In the genomic region with DNA sequence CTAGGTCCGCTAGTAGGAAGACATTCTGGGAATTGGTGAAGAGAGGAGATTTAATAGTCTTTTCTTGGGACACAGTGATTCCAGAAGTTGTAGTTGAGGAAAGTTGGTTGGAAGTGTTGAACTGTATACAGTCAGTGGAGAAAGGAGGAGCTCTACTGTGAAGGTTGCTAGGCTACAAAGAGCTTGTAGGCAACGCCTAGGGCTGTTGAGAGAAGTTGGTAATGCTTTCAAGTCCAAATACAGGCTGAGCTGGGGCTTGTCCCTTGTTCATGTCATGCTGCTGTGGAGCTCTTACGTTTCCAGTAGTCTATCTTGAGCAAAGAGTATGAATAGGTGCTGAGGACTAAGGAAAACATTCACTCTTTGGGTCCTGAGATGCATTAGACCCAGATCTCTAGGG, we compare ENCODE assay signal across 1 cellular context.
TF ChIP-seq lines count a peak whose summit lies in the region.

No MANE protein-coding gene starts in this region.

TF ChIP-seq in GM12878, 131 proteins besides CTCF, POLR2A, EP300 and RAD21 (continued from another document):
- TF ChIP-seq, protein P1, sequence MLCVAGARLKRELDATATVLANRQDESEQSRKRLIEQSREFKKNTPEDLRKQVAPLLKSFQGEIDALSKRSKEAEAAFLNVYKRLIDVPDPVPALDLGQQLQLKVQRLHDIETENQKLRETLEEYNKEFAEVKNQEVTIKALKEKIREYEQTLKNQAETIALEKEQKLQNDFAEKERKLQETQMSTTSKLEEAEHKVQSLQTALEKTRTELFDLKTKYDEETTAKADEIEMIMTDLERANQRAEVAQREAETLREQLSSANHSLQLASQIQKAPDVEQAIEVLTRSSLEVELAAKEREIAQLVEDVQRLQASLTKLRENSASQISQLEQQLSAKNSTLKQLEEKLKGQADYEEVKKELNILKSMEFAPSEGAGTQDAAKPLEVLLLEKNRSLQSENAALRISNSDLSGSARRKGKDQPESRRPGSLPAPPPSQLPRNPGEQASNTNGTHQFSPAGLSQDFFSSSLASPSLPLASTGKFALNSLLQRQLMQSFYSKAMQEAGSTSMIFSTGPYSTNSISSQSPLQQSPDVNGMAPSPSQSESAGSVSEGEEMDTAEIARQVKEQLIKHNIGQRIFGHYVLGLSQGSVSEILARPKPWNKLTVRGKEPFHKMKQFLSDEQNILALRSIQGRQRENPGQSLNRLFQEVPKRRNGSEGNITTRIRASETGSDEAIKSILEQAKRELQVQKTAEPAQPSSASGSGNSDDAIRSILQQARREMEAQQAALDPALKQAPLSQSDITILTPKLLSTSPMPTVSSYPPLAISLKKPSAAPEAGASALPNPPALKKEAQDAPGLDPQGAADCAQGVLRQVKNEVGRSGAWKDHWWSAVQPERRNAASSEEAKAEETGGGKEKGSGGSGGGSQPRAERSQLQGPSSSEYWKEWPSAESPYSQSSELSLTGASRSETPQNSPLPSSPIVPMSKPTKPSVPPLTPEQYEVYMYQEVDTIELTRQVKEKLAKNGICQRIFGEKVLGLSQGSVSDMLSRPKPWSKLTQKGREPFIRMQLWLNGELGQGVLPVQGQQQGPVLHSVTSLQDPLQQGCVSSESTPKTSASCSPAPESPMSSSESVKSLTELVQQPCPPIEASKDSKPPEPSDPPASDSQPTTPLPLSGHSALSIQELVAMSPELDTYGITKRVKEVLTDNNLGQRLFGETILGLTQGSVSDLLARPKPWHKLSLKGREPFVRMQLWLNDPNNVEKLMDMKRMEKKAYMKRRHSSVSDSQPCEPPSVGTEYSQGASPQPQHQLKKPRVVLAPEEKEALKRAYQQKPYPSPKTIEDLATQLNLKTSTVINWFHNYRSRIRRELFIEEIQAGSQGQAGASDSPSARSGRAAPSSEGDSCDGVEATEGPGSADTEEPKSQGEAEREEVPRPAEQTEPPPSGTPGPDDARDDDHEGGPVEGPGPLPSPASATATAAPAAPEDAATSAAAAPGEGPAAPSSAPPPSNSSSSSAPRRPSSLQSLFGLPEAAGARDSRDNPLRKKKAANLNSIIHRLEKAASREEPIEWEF (IDR thresholded peaks at IDR 0.05; ENCODE audit: insufficient replicate concordance, low read depth, low read length) = no peak
- TF ChIP-seq YY1 (IDR thresholded peaks at IDR 0.05; ENCODE audit: low read depth, low read length) = no peak
- no peak for TF ChIP-seq MEF2A (IDR thresholded peaks at IDR 0.05; ENCODE audit: insufficient read depth, low read depth, low read length)
- TF ChIP-seq BHLHE40 (IDR thresholded peaks at IDR 0.05; ENCODE audit: borderline replicate concordance in 1 of 2, low read depth in 2 of 2, low read length in 1 of 2) = no peak
- TF ChIP-seq IRF5 (IDR thresholded peaks at IDR 0.05; ENCODE audit: borderline replicate concordance) = no peak
- TF ChIP-seq, protein P2, sequence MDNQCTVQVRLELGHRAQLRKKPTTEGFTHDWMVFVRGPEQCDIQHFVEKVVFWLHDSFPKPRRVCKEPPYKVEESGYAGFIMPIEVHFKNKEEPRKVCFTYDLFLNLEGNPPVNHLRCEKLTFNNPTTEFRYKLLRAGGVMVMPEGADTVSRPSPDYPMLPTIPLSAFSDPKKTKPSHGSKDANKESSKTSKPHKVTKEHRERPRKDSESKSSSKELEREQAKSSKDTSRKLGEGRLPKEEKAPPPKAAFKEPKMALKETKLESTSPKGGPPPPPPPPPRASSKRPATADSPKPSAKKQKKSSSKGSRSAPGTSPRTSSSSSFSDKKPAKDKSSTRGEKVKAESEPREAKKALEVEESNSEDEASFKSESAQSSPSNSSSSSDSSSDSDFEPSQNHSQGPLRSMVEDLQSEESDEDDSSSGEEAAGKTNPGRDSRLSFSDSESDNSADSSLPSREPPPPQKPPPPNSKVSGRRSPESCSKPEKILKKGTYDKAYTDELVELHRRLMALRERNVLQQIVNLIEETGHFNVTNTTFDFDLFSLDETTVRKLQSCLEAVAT (IDR thresholded peaks at IDR 0.05) = no peak
- no peak for TF ChIP-seq ZNF24 (IDR thresholded peaks at IDR 0.05)
- TF ChIP-seq JUNB (IDR thresholded peaks at IDR 0.05) = no peak
- TF ChIP-seq GABPA (IDR thresholded peaks at IDR 0.05; ENCODE audit: low read depth) = no peak
- TF ChIP-seq ZNF384 (IDR thresholded peaks at IDR 0.05; ENCODE audit: borderline replicate concordance, low read depth, low read length) = no peak
- no peak for TF ChIP-seq ATF2 (IDR thresholded peaks at IDR 0.05; ENCODE audit: low read length)
- TF ChIP-seq BCL11A (IDR thresholded peaks at IDR 0.05; ENCODE audit: low read depth, low read length) = no peak
- TF ChIP-seq PML (IDR thresholded peaks at IDR 0.05; ENCODE audit: low read length) = no peak
- TF ChIP-seq ATF7 (IDR thresholded peaks at IDR 0.05; ENCODE audit: low read depth) = no peak
